9 cellular contexts compared by ENCODE assay signal in the genomic region with DNA sequence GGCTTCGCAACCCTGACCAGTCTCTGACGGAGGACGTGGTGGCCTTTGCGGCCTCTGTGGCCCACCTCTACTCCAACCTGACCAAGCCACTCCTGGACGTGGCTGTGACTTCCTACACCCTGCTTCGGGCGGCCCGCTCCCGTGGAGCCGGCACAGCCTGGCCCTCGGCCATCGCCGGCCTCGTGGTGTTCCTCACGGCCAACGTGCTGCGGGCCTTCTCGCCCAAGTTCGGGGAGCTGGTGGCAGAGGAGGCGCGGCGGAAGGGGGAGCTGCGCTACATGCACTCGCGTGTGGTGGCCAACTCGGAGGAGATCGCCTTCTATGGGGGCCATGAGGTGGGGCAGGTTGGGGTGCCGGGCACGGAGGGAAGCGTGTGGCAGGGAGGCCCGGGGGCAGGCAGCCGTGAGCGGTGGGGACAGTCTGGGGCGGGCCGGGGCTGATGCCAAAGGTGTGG. TPM values are rescaled to one million over a fixed set of nuclear protein-coding genes. Genes with fewer than 3 reads are reported as not detected.
DNase-seq lines count a peak whose midpoint lies in the region; ATAC-seq, FAIRE-seq and TF ChIP-seq lines count a peak whose summit lies in the region.
"Had no signal": no experiment of that assay in that cellular context is flagged by ENCODE, and none has a peak within 500 bp of the region (broad histone marks: within the 10 kb centered on the region; RNA-seq: fewer than 3 reads in every experiment).

No MANE protein-coding gene starts in this region.

- TF ChIP-seq EP300 in SK-N-SH (IDR thresholded peaks at IDR 0.05; ENCODE audit: borderline replicate concordance in 1 of 2, low read depth in 1 of 2, low read length in 1 of 2) (no peak), HepG2 (IDR thresholded peaks at IDR 0.05; ENCODE audit: low read depth in 2 of 2, low read length in 2 of 2) (no peak), HepG2 (CRISPR knock-in tag; IDR thresholded peaks at IDR 0.05; ENCODE audit: borderline replicate concordance) (no peak)

- in situ Hi-C loops in HepG2 (cut with HindIII; ENCODE audit: extremely low pct_ligation_motif_present, low pct_unique_long_range_greater_than_20kb) = no loop called here

- 78% methylated on average over 28 of the region's 35 CpGs for WGBS in SK-N-SH (ENCODE audit: low lambda C conversion rate)
- WGBS in HepG2 (ENCODE audit: low lambda C conversion rate) = 0% methylated on average over 10 of the region's 35 CpGs

- H3K36me3 Mint-ChIP-seq in activated T-helper 17 cell treated with anti-CD3 and anti-CD28 coated beads, Interleukin-2, amount 50 U/mL, for 72 hours (ENCODE audit: low read depth) = peaks cover 22% of the 10 kb centered on the region

- CTCF ChIA-PET in SK-N-SH (lab: Yijun Ruan, JAX) (interaction anchor here (0.6 to 2.7 kb wide), 3 partner anchors 13 to 38 kb away, joined by 3 to 11 read pairs (median 5); a partner anchor contains a TSS), HepG2 (lab: Yijun Ruan, JAX; ENCODE audit: low intra/inter-chr PET ratio, low total read pairs) (no interaction called here)

- H3K9ac ChIP-seq in SK-N-SH (no peak overlapping the region), HepG2 (ENCODE audit: insufficient read depth, low read depth, low read length) (peak overlapping the region; percentile 85), stomach smooth muscle (ENCODE audit: low read length in 2 of 2) (no peak overlapping the region), MM.1S (ENCODE audit: low read length) (no peak overlapping the region)

- TF ChIP-seq RAD21 in SK-N-SH (IDR thresholded peaks at IDR 0.05; ENCODE audit: low read length) (no peak), HepG2 (CRISPR knock-in tag; IDR thresholded peaks at IDR 0.05) (no peak)

- ATAC-seq in SK-N-SH treated with all-trans-retinoic acid at 6 μM for 48 hours (no peak), HepG2 (no peak)
- no peak for ATAC-seq in activated T-helper 17 cell treated with anti-CD3 and anti-CD28 coated beads, Interleukin-2, amount 50 U/mL, for 72 hours (replicated peaks)

- H3K27ac ChIP-seq in SK-N-SH (ENCODE audit: low read depth in 2 of 2, low read length in 1 of 2) (peak overlapping the region; percentile 47 to 76; a peak in 3 of 4 replicates), HepG2 (ENCODE audit: extremely low read length, insufficient read depth, low read length) (peak overlapping the region; percentile 92), stomach smooth muscle (ENCODE audit: low read length) (peak overlapping the region; percentile 75), MM.1S (ENCODE audit: low read length) (no peak overlapping the region)

- TF ChIP-seq CTCF in SK-N-SH (IDR thresholded peaks at IDR 0.05) (no peak), HepG2 (CRISPR knock-in tag; IDR thresholded peaks at IDR 0.05) (no peak), MM.1S (IDR thresholded peaks at IDR 0.05; ENCODE audit: low read length) (no peak)

- POLR2A ChIA-PET in SK-N-SH (lab: Yijun Ruan, JAX) (interaction anchor here (1.3 kb wide), 1 partner anchor 37 kb away, joined by 4 read pairs; no protein-coding TSS in a partner anchor), HepG2 (lab: Yijun Ruan, JAX) (interaction anchor here (0.9 to 3.8 kb wide), 10 partner anchors 16 to 103 kb away, joined by 3 to 16 read pairs (median 6); a partner anchor contains a TSS)

- no peak overlapping the region for H2AFZ ChIP-seq in SK-N-SH (ENCODE audit: low read depth)
- H2AFZ ChIP-seq in HepG2 (ENCODE audit: low read length) = no peak overlapping the region
- no peak overlapping the region for H2AFZ ChIP-seq in MM.1S (ENCODE audit: low read length)

- no peak overlapping the region for H3K27ac Mint-ChIP-seq in activated T-helper 17 cell treated with anti-CD3 and anti-CD28 coated beads, Interleukin-2, amount 50 U/mL, for 72 hours

- H3K9me3 ChIP-seq in SK-N-SH (no peaks in the 10 kb centered on the region), HepG2 (ENCODE audit: low read length) (no peaks in the 10 kb centered on the region), stomach smooth muscle (ENCODE audit: control insufficient read depth in 2 of 2, low read length in 2 of 2) (no peaks in the 10 kb centered on the region), MM.1S (replicated peaks; ENCODE audit: insufficient read depth, low read length) (no peaks in the 10 kb centered on the region)

- H3F3A ChIP-seq in SK-N-SH (replicated peaks; ENCODE audit: insufficient read depth) (no peaks in the 10 kb centered on the region), MM.1S (ENCODE audit: insufficient read depth, low read length) (peaks cover 3% of the 10 kb centered on the region)

- intact Hi-C loops in HepG2 (cut with micrococcal nuclease; ENCODE audit: unreplicated experiment) = no loop called here

- peaks cover 27% of the 10 kb centered on the region for H3K79me2 ChIP-seq in SK-N-SH (ENCODE audit: insufficient read depth)
- H3K79me2 ChIP-seq in HepG2 (ENCODE audit: insufficient read depth, low read length) = peaks cover 43% of the 10 kb centered on the region
- H3K79me2 ChIP-seq in MM.1S (ENCODE audit: low read length) = peaks cover 32% of the 10 kb centered on the region

- no peaks in the 10 kb centered on the region for H3K9me2 ChIP-seq in SK-N-SH
- no peaks in the 10 kb centered on the region for H3K9me2 ChIP-seq in MM.1S (replicated peaks; ENCODE audit: insufficient read depth, low read length)

- H3K4me1 Mint-ChIP-seq in activated T-helper 17 cell treated with anti-CD3 and anti-CD28 coated beads, Interleukin-2, amount 50 U/mL, for 72 hours = peaks cover 8% of the 10 kb centered on the region

- H3K27me3 Mint-ChIP-seq in activated T-helper 17 cell treated with anti-CD3 and anti-CD28 coated beads, Interleukin-2, amount 50 U/mL, for 72 hours = no peaks in the 10 kb centered on the region

- H3K9me3 Mint-ChIP-seq in activated T-helper 17 cell treated with anti-CD3 and anti-CD28 coated beads, Interleukin-2, amount 50 U/mL, for 72 hours = no peaks in the 10 kb centered on the region

- no peak for FAIRE-seq in HepG2 (lab: Jason Lieb, UNC)

- H3K27me3 ChIP-seq in SK-N-SH (ENCODE audit: insufficient read depth) (no peaks in the 10 kb centered on the region), HepG2 (ENCODE audit: control insufficient read depth in 1 of 2, insufficient read depth in 2 of 2, low read length in 2 of 2) (no peaks in the 10 kb centered on the region), stomach smooth muscle (ENCODE audit: control insufficient read depth in 1 of 2, insufficient read depth in 2 of 2, low read length in 2 of 2) (peaks cover 0 to 8% of the 10 kb centered on the region in 2 donors), MM.1S (replicated peaks; ENCODE audit: insufficient read depth, low read length) (no peaks in the 10 kb centered on the region)

- H3K4me1 ChIP-seq in SK-N-SH (ENCODE audit: control insufficient read depth in 1 of 2, insufficient read depth in 2 of 2, low read depth in 1 of 2, low read length in 1 of 2) (peaks cover 7 to 38% of the 10 kb centered on the region in 2 experiments; a peak in 3 of 4 replicates), HepG2 (ENCODE audit: insufficient read depth, low read length) (peaks cover 47% of the 10 kb centered on the region), stomach smooth muscle (ENCODE audit: control insufficient read depth, insufficient read depth, low read length) (peaks cover 57% of the 10 kb centered on the region), MM.1S (ENCODE audit: low read length) (peaks cover 20% of the 10 kb centered on the region)

- no peak for TF ChIP-seq POLR2A in HepG2 (IDR thresholded peaks at IDR 0.05; ENCODE audit: insufficient read depth in 1 of 2, low read depth in 2 of 2, low read length in 2 of 2)

- H3K4me2 ChIP-seq in SK-N-SH (peak overlapping the region; percentile 77; the same call in 1 of the 2 replicates), HepG2 (ENCODE audit: low read depth, low read length) (peak overlapping the region; percentile 84), MM.1S (ENCODE audit: low read depth, low read length) (no peak overlapping the region; the same call in 1 of the 2 replicates)

- H4K20me1 ChIP-seq in SK-N-SH (ENCODE audit: insufficient read depth) (peaks cover 22% of the 10 kb centered on the region), HepG2 (ENCODE audit: insufficient read depth, low read length) (peaks cover 34% of the 10 kb centered on the region; the same call in 1 of the 2 replicates), MM.1S (ENCODE audit: insufficient read depth, low read length) (no peaks in the 10 kb centered on the region)

- H3K4me3 ChIP-seq in SK-N-SH (ENCODE audit: low read depth in 2 of 2, low read length in 1 of 2) = no peak overlapping the region
- H3K4me3 ChIP-seq in HepG2 (replicated peaks in 1 of 3; ENCODE audit: insufficient read depth in 1 of 3, low read depth in 2 of 3, low read length in 3 of 3) = peak overlapping the region; percentile 60 to 79 (median 79); a peak in 5 of 6 replicates
- H3K4me3 ChIP-seq in stomach smooth muscle (ENCODE audit: low read length in 2 of 2) = peak overlapping the region in 1 of 2 donors; percentile 57
- no peak overlapping the region for H3K4me3 ChIP-seq in MM.1S (ENCODE audit: low read length)

- peak; percentile 41 for DNase-seq in SK-N-SH
- no peak for DNase-seq in HepG2 (ENCODE audit: low spot score)
- DNase-seq in MM.1S = no peak
- no peak for DNase-seq in AG08395 (ENCODE audit: low spot score)
- DNase-seq in activated CD4-positive, CD25-positive, alpha-beta regulatory T cell (lab: John Stamatoyannopoulos, UW) = no peak

- H3K4me3 Mint-ChIP-seq in activated T-helper 17 cell treated with anti-CD3 and anti-CD28 coated beads, Interleukin-2, amount 50 U/mL, for 72 hours = peak overlapping the region; percentile 72

- no TSS peak for BruUV-seq in HepG2 (replicated peaks; lab: Mats Ljungman, UMichigan)

- peaks cover 0 to 6% of the 10 kb centered on the region in 2 experiments for H3K36me3 ChIP-seq in SK-N-SH (replicated peaks in 1 of 2; ENCODE audit: control insufficient read depth in 1 of 2, insufficient read depth in 2 of 2, low read length in 1 of 2)
- H3K36me3 ChIP-seq in HepG2 (replicated peaks in 1 of 2; ENCODE audit: control insufficient read depth in 1 of 2, insufficient read depth in 2 of 2, low read length in 2 of 2) = peaks cover 0 to 7% of the 10 kb centered on the region in 2 experiments; a peak in 1 of 5 replicates
- peaks cover 1 to 4% of the 10 kb centered on the region in 2 donors for H3K36me3 ChIP-seq in stomach smooth muscle (ENCODE audit: control insufficient read depth in 2 of 2, insufficient read depth in 2 of 2, low read length in 2 of 2)
- no peaks in the 10 kb centered on the region for H3K36me3 ChIP-seq in MM.1S (replicated peaks; ENCODE audit: insufficient read depth, low read length)

RNA-seq across cellular contexts. Expression of a gene that starts 1.2 kb away (rescaled TPM):
- polyA plus RNA-seq in SK-N-SH (2012; rRNA removed) = 7.2 and 7.9 TPM in 2 replicates
- polyA plus RNA-seq in SK-N-SH (2012; cell fraction: cytosol; rRNA removed) = 2.8 and 5.4 TPM in 2 replicates
- polyA plus RNA-seq in SK-N-SH (2012; cell fraction: nucleus; rRNA removed) = 17.4 and 18.9 TPM in 2 replicates
- total RNA-seq in activated T-helper 17 cell treated with anti-CD3 and anti-CD28 coated beads, Interleukin-2, amount 50 U/mL, for 72 hours = 1 to 10 TPM; 6.7 to 9.4 TPM
- total RNA-seq in HepG2 (2016; rRNA removed; fragmentation: Illumina TruSeq; extraction: Trizol) = 10.1 and 15.9 TPM in 2 replicates
- 1.6 and 2.0 TPM in 2 replicates for total RNA-seq in HepG2 (2016; cell fraction: cytosol; rRNA removed; fragmentation: Illumina TruSeq; extraction: Trizol; ENCODE audit: low read depth)
- 9.1 and 16.2 TPM in 2 replicates for total RNA-seq in HepG2 (2016; cell fraction: insoluble cytoplasmic fraction; rRNA removed; fragmentation: Illumina TruSeq; extraction: Trizol)
- 5.1 and 7.8 TPM in 2 replicates for total RNA-seq in HepG2 (2016; cell fraction: membrane; rRNA removed; fragmentation: Illumina TruSeq; extraction: Trizol)
- total RNA-seq in HepG2 (2016; cell fraction: nucleus; rRNA removed; fragmentation: Illumina TruSeq; extraction: Trizol) = 14.6 and 18.2 TPM in 2 replicates
- polyA plus RNA-seq in HepG2 (2011; rRNA removed) = 11.4 and 15.4 TPM in 2 replicates
- polyA plus RNA-seq in HepG2 (2011; cell fraction: cytosol; rRNA removed) = 7.2 and 9.7 TPM in 2 replicates
- 50.2 and 59.9 TPM in 2 replicates for polyA plus RNA-seq in HepG2 (2011; cell fraction: nucleus; rRNA removed)
- 19.7 and 23.2 TPM in 2 replicates for polyA plus RNA-seq in HepG2 (2012)
- 2.1 and 2.2 TPM in 2 replicates for polyA plus RNA-seq in HepG2 (2016; cell fraction: cytosol; fragmentation: Illumina TruSeq; extraction: Trizol; ENCODE audit: low read depth)
- 8.6 and 12.6 TPM in 2 replicates for polyA plus RNA-seq in HepG2 (2016; cell fraction: insoluble cytoplasmic fraction; fragmentation: Illumina TruSeq; extraction: Trizol; ENCODE audit: low read depth)
- polyA plus RNA-seq in HepG2 (2016; cell fraction: membrane; fragmentation: Illumina TruSeq; extraction: Trizol; ENCODE audit: low read depth) = 4.3 and 5.1 TPM in 2 replicates
- 34.6 and 36.9 TPM in 2 replicates for polyA plus RNA-seq in HepG2 (2016; cell fraction: nucleus; fragmentation: Illumina TruSeq; extraction: Trizol; ENCODE audit: insufficient read depth, low read depth)
- 25.4 and 48.9 TPM in 2 replicates for polyA minus RNA-seq in HepG2 (2011; rRNA and poly(A)+ RNA removed; ENCODE audit: low replicate concordance)
- polyA minus RNA-seq in HepG2 (2011; cell fraction: cytosol; rRNA and poly(A)+ RNA removed) = 19.4 and 20.9 TPM in 2 replicates
- polyA minus RNA-seq in HepG2 (2011; cell fraction: nucleus; rRNA and poly(A)+ RNA removed) = 25.5 and 30.1 TPM in 2 replicates

RNA-seq across cellular contexts. Expression of a gene that starts 1.7 kb away (rescaled TPM):
- 173 and 220 TPM in 2 replicates for polyA plus RNA-seq in SK-N-SH (2012; rRNA removed)
- 161 and 178 TPM in 2 replicates for polyA plus RNA-seq in SK-N-SH (2012; cell fraction: cytosol; rRNA removed)
- 111 and 125 TPM in 2 replicates for polyA plus RNA-seq in SK-N-SH (2012; cell fraction: nucleus; rRNA removed)
- total RNA-seq in activated T-helper 17 cell treated with anti-CD3 and anti-CD28 coated beads, Interleukin-2, amount 50 U/mL, for 72 hours = 100 to 1,000 TPM; 115 to 170 TPM
- 101 and 178 TPM in 2 replicates for total RNA-seq in HepG2 (2016; rRNA removed; fragmentation: Illumina TruSeq; extraction: Trizol)
- 102 and 117 TPM in 2 replicates for total RNA-seq in HepG2 (2016; cell fraction: cytosol; rRNA removed; fragmentation: Illumina TruSeq; extraction: Trizol; ENCODE audit: low read depth)
- total RNA-seq in HepG2 (2016; cell fraction: insoluble cytoplasmic fraction; rRNA removed; fragmentation: Illumina TruSeq; extraction: Trizol) = 101 and 181 TPM in 2 replicates
- total RNA-seq in HepG2 (2016; cell fraction: membrane; rRNA removed; fragmentation: Illumina TruSeq; extraction: Trizol) = 109 and 120 TPM in 2 replicates
- total RNA-seq in HepG2 (2016; cell fraction: nucleus; rRNA removed; fragmentation: Illumina TruSeq; extraction: Trizol) = 130 and 143 TPM in 2 replicates
- polyA plus RNA-seq in HepG2 (2011; rRNA removed) = 139 and 155 TPM in 2 replicates
- 152 and 160 TPM in 2 replicates for polyA plus RNA-seq in HepG2 (2011; cell fraction: cytosol; rRNA removed)
- polyA plus RNA-seq in HepG2 (2011; cell fraction: nucleus; rRNA removed) = 78.1 and 93.1 TPM in 2 replicates
- polyA plus RNA-seq in HepG2 (2012) = 231 and 288 TPM in 2 replicates
- polyA plus RNA-seq in HepG2 (2016; cell fraction: cytosol; fragmentation: Illumina TruSeq; extraction: Trizol; ENCODE audit: low read depth) = 105 and 124 TPM in 2 replicates
- 93.2 and 96.9 TPM in 2 replicates for polyA plus RNA-seq in HepG2 (2016; cell fraction: insoluble cytoplasmic fraction; fragmentation: Illumina TruSeq; extraction: Trizol; ENCODE audit: low read depth)
- polyA plus RNA-seq in HepG2 (2016; cell fraction: membrane; fragmentation: Illumina TruSeq; extraction: Trizol; ENCODE audit: low read depth) = 94.8 and 109 TPM in 2 replicates
- polyA plus RNA-seq in HepG2 (2016; cell fraction: nucleus; fragmentation: Illumina TruSeq; extraction: Trizol; ENCODE audit: insufficient read depth, low read depth) = 219 and 236 TPM in 2 replicates
- 297 and 320 TPM in 2 replicates for polyA minus RNA-seq in HepG2 (2011; rRNA and poly(A)+ RNA removed; ENCODE audit: low replicate concordance)
- 61.3 and 65.4 TPM in 2 replicates for polyA minus RNA-seq in HepG2 (2011; cell fraction: cytosol; rRNA and poly(A)+ RNA removed)
- polyA minus RNA-seq in HepG2 (2011; cell fraction: nucleus; rRNA and poly(A)+ RNA removed) = 46.2 and 58.7 TPM in 2 replicates

RNA-seq across cellular contexts. Expression of a gene that starts 38.1 kb away (rescaled TPM):
- 22.3 and 30.8 TPM in 2 replicates for polyA plus RNA-seq in SK-N-SH (2012; rRNA removed)
- 14.8 and 24.2 TPM in 2 replicates for polyA plus RNA-seq in SK-N-SH (2012; cell fraction: cytosol; rRNA removed)
- 64.5 and 67.9 TPM in 2 replicates for polyA plus RNA-seq in SK-N-SH (2012; cell fraction: nucleus; rRNA removed)
- total RNA-seq in activated T-helper 17 cell treated with anti-CD3 and anti-CD28 coated beads, Interleukin-2, amount 50 U/mL, for 72 hours = 10 to 100 TPM in 1 of 2 donors, 1 to 10 TPM in 1; 1.1 to 26.1 TPM
- 9.0 and 13.9 TPM in 2 replicates for total RNA-seq in HepG2 (2016; rRNA removed; fragmentation: Illumina TruSeq; extraction: Trizol)
- 5.6 and 6.3 TPM in 2 replicates for total RNA-seq in HepG2 (2016; cell fraction: cytosol; rRNA removed; fragmentation: Illumina TruSeq; extraction: Trizol; ENCODE audit: low read depth)
- total RNA-seq in HepG2 (2016; cell fraction: insoluble cytoplasmic fraction; rRNA removed; fragmentation: Illumina TruSeq; extraction: Trizol) = 8.6 and 16.2 TPM in 2 replicates
- 22.0 and 22.3 TPM in 2 replicates for total RNA-seq in HepG2 (2016; cell fraction: membrane; rRNA removed; fragmentation: Illumina TruSeq; extraction: Trizol)
- total RNA-seq in HepG2 (2016; cell fraction: nucleus; rRNA removed; fragmentation: Illumina TruSeq; extraction: Trizol) = 11.0 and 18.5 TPM in 2 replicates
- polyA plus RNA-seq in HepG2 (2011; rRNA removed) = 176 and 264 TPM in 2 replicates
- polyA plus RNA-seq in HepG2 (2011; cell fraction: cytosol; rRNA removed) = 196 and 214 TPM in 2 replicates
- polyA plus RNA-seq in HepG2 (2011; cell fraction: nucleus; rRNA removed) = 723 and 745 TPM in 2 replicates
- polyA plus RNA-seq in HepG2 (2012) = 356 and 405 TPM in 2 replicates
- 10.4 and 12.7 TPM in 2 replicates for polyA plus RNA-seq in HepG2 (2016; cell fraction: cytosol; fragmentation: Illumina TruSeq; extraction: Trizol; ENCODE audit: low read depth)
- 19.8 and 27.0 TPM in 2 replicates for polyA plus RNA-seq in HepG2 (2016; cell fraction: insoluble cytoplasmic fraction; fragmentation: Illumina TruSeq; extraction: Trizol; ENCODE audit: low read depth)
- polyA plus RNA-seq in HepG2 (2016; cell fraction: membrane; fragmentation: Illumina TruSeq; extraction: Trizol; ENCODE audit: low read depth) = 35.0 and 35.9 TPM in 2 replicates
- 58.3 and 60.5 TPM in 2 replicates for polyA plus RNA-seq in HepG2 (2016; cell fraction: nucleus; fragmentation: Illumina TruSeq; extraction: Trizol; ENCODE audit: insufficient read depth, low read depth)
- 85.4 and 544 TPM in 2 replicates for polyA minus RNA-seq in HepG2 (2011; rRNA and poly(A)+ RNA removed; ENCODE audit: low replicate concordance)
- polyA minus RNA-seq in HepG2 (2011; cell fraction: cytosol; rRNA and poly(A)+ RNA removed) = 145 and 181 TPM in 2 replicates
- polyA minus RNA-seq in HepG2 (2011; cell fraction: nucleus; rRNA and poly(A)+ RNA removed) = 106 and 150 TPM in 2 replicates

RNA-seq across cellular contexts. Expression of a gene that starts 38.2 kb away (rescaled TPM):
- polyA plus RNA-seq in SK-N-SH (2012; rRNA removed) (13.8 and 15.5 TPM in 2 replicates), HepG2 (2011; rRNA removed) (6.9 and 8.1 TPM in 2 replicates)
- polyA plus RNA-seq in SK-N-SH (2012; cell fraction: cytosol; rRNA removed) = 4.8 and 6.1 TPM in 2 replicates
- polyA plus RNA-seq in SK-N-SH (2012; cell fraction: nucleus; rRNA removed) = 102 and 172 TPM in 2 replicates
- 1 to 10 TPM in 1 of 2 donors, under 1 TPM in 1; 0.45 to 7.9 TPM for total RNA-seq in activated T-helper 17 cell treated with anti-CD3 and anti-CD28 coated beads, Interleukin-2, amount 50 U/mL, for 72 hours
- 1.2 and 3.0 TPM in 2 replicates for total RNA-seq in HepG2 (2016; rRNA removed; fragmentation: Illumina TruSeq; extraction: Trizol)
- total RNA-seq in HepG2 (2016; cell fraction: cytosol; rRNA removed; fragmentation: Illumina TruSeq; extraction: Trizol; ENCODE audit: low read depth) = 0.20 and 0.62 TPM in 2 replicates
- 0.51 and 3.2 TPM in 2 replicates for total RNA-seq in HepG2 (2016; cell fraction: insoluble cytoplasmic fraction; rRNA removed; fragmentation: Illumina TruSeq; extraction: Trizol)
- 0.90 and 1.4 TPM in 2 replicates for total RNA-seq in HepG2 (2016; cell fraction: membrane; rRNA removed; fragmentation: Illumina TruSeq; extraction: Trizol)
- 3.6 and 5.9 TPM in 2 replicates for total RNA-seq in HepG2 (2016; cell fraction: nucleus; rRNA removed; fragmentation: Illumina TruSeq; extraction: Trizol)
- polyA plus RNA-seq in HepG2 (2011; cell fraction: cytosol; rRNA removed) = 2.0 and 3.8 TPM in 2 replicates
- 40.4 and 58.7 TPM in 2 replicates for polyA plus RNA-seq in HepG2 (2011; cell fraction: nucleus; rRNA removed)
- 3.4 and 5.7 TPM in 2 replicates for polyA plus RNA-seq in HepG2 (2012)
- polyA plus RNA-seq in HepG2 (2016; cell fraction: cytosol; fragmentation: Illumina TruSeq; extraction: Trizol; ENCODE audit: low read depth) = 0.61 and 0.93 TPM in 2 replicates
- polyA plus RNA-seq in HepG2 (2016; cell fraction: insoluble cytoplasmic fraction; fragmentation: Illumina TruSeq; extraction: Trizol; ENCODE audit: low read depth) = 1.8 and 2.9 TPM in 2 replicates
- 2.0 and 2.3 TPM in 2 replicates for polyA plus RNA-seq in HepG2 (2016; cell fraction: membrane; fragmentation: Illumina TruSeq; extraction: Trizol; ENCODE audit: low read depth)
- 20.2 and 27.0 TPM in 2 replicates for polyA plus RNA-seq in HepG2 (2016; cell fraction: nucleus; fragmentation: Illumina TruSeq; extraction: Trizol; ENCODE audit: insufficient read depth, low read depth)
- polyA minus RNA-seq in HepG2 (2011; rRNA and poly(A)+ RNA removed; ENCODE audit: low replicate concordance) = 0.68 and 8.0 TPM in 2 replicates
- 5.1 and 5.5 TPM in 2 replicates for polyA minus RNA-seq in HepG2 (2011; cell fraction: cytosol; rRNA and poly(A)+ RNA removed)
- polyA minus RNA-seq in HepG2 (2011; cell fraction: nucleus; rRNA and poly(A)+ RNA removed) = 5.0 and 6.8 TPM in 2 replicates

RNA-seq across cellular contexts. Expression of a gene that starts 52.2 kb away (rescaled TPM):
- 1.2 and 2.5 TPM in 2 replicates for polyA plus RNA-seq in SK-N-SH (2012; rRNA removed)
- polyA plus RNA-seq in SK-N-SH (2012; cell fraction: cytosol; rRNA removed) = 0.44 and 0.64 TPM in 2 replicates
- polyA plus RNA-seq in SK-N-SH (2012; cell fraction: nucleus; rRNA removed) = 12.7 and 15.1 TPM in 2 replicates
- 10 to 100 TPM in 1 of 2 donors, 1 to 10 TPM in 1; 1.6 to 16.7 TPM for total RNA-seq in activated T-helper 17 cell treated with anti-CD3 and anti-CD28 coated beads, Interleukin-2, amount 50 U/mL, for 72 hours
- not detected in 2 replicates for total RNA-seq in HepG2 (2016; rRNA removed; fragmentation: Illumina TruSeq; extraction: Trizol)
- not detected in 2 replicates for total RNA-seq in HepG2 (2016; cell fraction: cytosol; rRNA removed; fragmentation: Illumina TruSeq; extraction: Trizol; ENCODE audit: low read depth)
- not detected in 2 replicates for total RNA-seq in HepG2 (2016; cell fraction: insoluble cytoplasmic fraction; rRNA removed; fragmentation: Illumina TruSeq; extraction: Trizol)
- not detected in 2 replicates for total RNA-seq in HepG2 (2016; cell fraction: membrane; rRNA removed; fragmentation: Illumina TruSeq; extraction: Trizol)
- not detected in 2 replicates for total RNA-seq in HepG2 (2016; cell fraction: nucleus; rRNA removed; fragmentation: Illumina TruSeq; extraction: Trizol)
- polyA plus RNA-seq in HepG2 (2011; rRNA removed) = 33.1 and 55.3 TPM in 2 replicates
- polyA plus RNA-seq in HepG2 (2011; cell fraction: cytosol; rRNA removed) = 25.3 and 25.4 TPM in 2 replicates
- 294 and 322 TPM in 2 replicates for polyA plus RNA-seq in HepG2 (2011; cell fraction: nucleus; rRNA removed)
- polyA plus RNA-seq in HepG2 (2012) = 32.4 and 45.3 TPM in 2 replicates
- polyA plus RNA-seq in HepG2 (2016; cell fraction: cytosol; fragmentation: Illumina TruSeq; extraction: Trizol; ENCODE audit: low read depth) = 0.12 TPM in 1 of 2 replicates, not detected in the other
- not detected in 2 replicates for polyA plus RNA-seq in HepG2 (2016; cell fraction: insoluble cytoplasmic fraction; fragmentation: Illumina TruSeq; extraction: Trizol; ENCODE audit: low read depth)
- polyA plus RNA-seq in HepG2 (2016; cell fraction: membrane; fragmentation: Illumina TruSeq; extraction: Trizol; ENCODE audit: low read depth) = not detected in 2 replicates
- polyA plus RNA-seq in HepG2 (2016; cell fraction: nucleus; fragmentation: Illumina TruSeq; extraction: Trizol; ENCODE audit: insufficient read depth, low read depth) = 1.2 TPM in 1 of 2 replicates, not detected in the other
- polyA minus RNA-seq in HepG2 (2011; rRNA and poly(A)+ RNA removed; ENCODE audit: low replicate concordance) = 0.91 and 21.5 TPM in 2 replicates
- 8.9 and 13.2 TPM in 2 replicates for polyA minus RNA-seq in HepG2 (2011; cell fraction: cytosol; rRNA and poly(A)+ RNA removed)
- 42.2 and 53.6 TPM in 2 replicates for polyA minus RNA-seq in HepG2 (2011; cell fraction: nucleus; rRNA and poly(A)+ RNA removed)
- total RNA-seq: HT1080 had no signal

Comparison
In these comparisons a context has a peak if more than half of its experiments do, and no peak if none do; other contexts are left out.
1. H3K4me3 ChIP-seq: peak in HepG2 (3 of 3); none in SK-N-SH (0 of 2) and MM.1S (single experiment).